ENCODE assay signal across 19 cellular contexts in the genomic region with DNA sequence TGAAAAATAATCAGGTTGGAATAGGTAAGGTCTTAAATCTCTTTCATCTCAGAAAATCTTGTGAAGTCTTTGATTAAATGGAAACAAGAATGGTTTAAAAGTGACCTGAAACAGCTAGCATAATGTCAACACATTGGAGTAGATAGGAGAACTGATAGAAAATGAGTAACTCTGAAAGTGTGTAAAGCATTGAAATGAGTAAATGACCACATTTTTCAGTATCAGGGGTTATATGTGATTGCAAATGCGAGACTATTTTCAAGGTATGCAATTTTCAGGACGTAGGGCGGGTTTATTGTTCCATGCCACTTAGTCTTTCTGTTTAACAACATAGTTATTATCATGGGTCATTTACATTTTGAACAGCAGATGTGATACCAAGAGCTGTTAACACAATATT.
A peak's percentile ranks its signal among the peaks of the same experiment; 100 is the strongest.
DNase-seq lines count a peak whose midpoint lies in the region; ATAC-seq, FAIRE-seq and TF ChIP-seq lines count a peak whose summit lies in the region.
"Had no signal": no experiment of that assay in that cellular context is flagged by ENCODE, and none has a peak within 500 bp of the region (broad histone marks: within the 10 kb centered on the region; RNA-seq: fewer than 3 reads in every experiment).

No MANE protein-coding gene starts in this region.

- no peak for DNase-seq in GM19239 (ENCODE audit: insufficient read length, low spot score)
- DNase-seq in foreskin melanocyte: no peak
- no peak for DNase-seq in occipital lobe (lab: John Stamatoyannopoulos, UW)
- DNase-seq in upper lobe of right lung: no peak
- DNase-seq in dorsolateral prefrontal cortex: no peak
- DNase-seq: activated B cell treated with CpG ODN at 0.5 μM for 24 hours; activated T-cell treated with anti-CD3 and anti-CD28 coated beads, Interleukin-2, amount 50 U/mL, for 24 hours; aorta; CD8-positive, alpha-beta T cell; naive thymus-derived CD4-positive, alpha-beta T cell; NCI-H187 treated with DMSO at 0.1 percent for 48 hours; NK-92 treated with Interleukin-12 subunit alpha and Interleukin-12 subunit beta, amount 100 ng/mL, for 24 hours had no signal

- H3K27me3 ChIP-seq in upper lobe of right lung (no peaks in the 10 kb centered on the region), dorsolateral prefrontal cortex (no peaks in the 10 kb centered on the region)
- H3K27me3 ChIP-seq: suprapubic skin had no signal

- no peaks in the 10 kb centered on the region for H3K4me1 ChIP-seq in upper lobe of right lung
- H3K4me1 ChIP-seq: HAP-1, suprapubic skin had no signal

- FAIRE-seq in GM19239 (lab: Jason Lieb, UNC): peak; percentile 37

- H3K4me3 ChIP-seq in upper lobe of right lung (no peak overlapping the region), dorsolateral prefrontal cortex (no peak overlapping the region)
- H3K4me3 ChIP-seq: HAP-1, suprapubic skin had no signal

- TF ChIP-seq CTCF in upper lobe of right lung (IDR thresholded peaks at IDR 0.05) (no peak), dorsolateral prefrontal cortex (IDR thresholded peaks at IDR 0.05 in 54 of 56, conservative IDR thresholded peaks at IDR 0.05 in 2 of 56; ENCODE audit: low read depth in 1 of 56, partially characterized antibody in 56 of 56) (no peak)

- ATAC-seq in HG02588 (IDR thresholded peaks at IDR 0.05; ENCODE audit: unreplicated experiment) (peak; percentile 94), HG03175 (IDR thresholded peaks at IDR 0.05; ENCODE audit: unreplicated experiment) (peak; percentile 88), upper lobe of right lung (no peak)
- ATAC-seq: CD8-positive, alpha-beta T cell; naive thymus-derived CD4-positive, alpha-beta T cell; sciatic nerve; SK-N-SH treated with all-trans-retinoic acid at 6 μM for 48 hours had no signal

- intact Hi-C loops in upper lobe of right lung (cut with DNase I): no loop called here
- intact Hi-C loops in dorsolateral prefrontal cortex (cut with DNase I): no loop called here

- no peaks in the 10 kb centered on the region for H3K36me3 ChIP-seq in upper lobe of right lung
- H3K36me3 ChIP-seq: HAP-1, suprapubic skin had no signal

- H3K27ac ChIP-seq in upper lobe of right lung (no peak overlapping the region), dorsolateral prefrontal cortex (no peak overlapping the region)
- H3K27ac ChIP-seq: KMS-11, suprapubic skin had no signal

- no peaks in the 10 kb centered on the region for H3K9me3 ChIP-seq in upper lobe of right lung
- H3K9me3 ChIP-seq: HAP-1, suprapubic skin had no signal
